In the genomic region with DNA sequence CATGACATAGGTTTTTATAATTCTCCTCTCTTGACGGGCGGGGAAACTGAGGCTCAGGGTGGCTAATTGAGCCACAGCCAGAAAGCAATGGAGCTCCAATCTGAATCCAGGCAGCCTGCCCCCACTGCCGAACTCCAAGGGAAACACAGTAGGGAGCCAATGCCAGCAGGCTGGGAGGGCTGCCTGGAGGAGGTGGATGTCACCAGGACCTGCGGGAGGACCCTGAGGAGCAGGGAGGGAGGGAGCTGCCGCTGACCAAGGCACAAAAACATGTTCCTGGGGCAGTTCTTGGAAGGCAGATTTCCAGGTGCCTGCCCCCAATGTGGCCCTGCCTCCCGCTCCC, we compare ENCODE assay signal across 7 cellular contexts. TPM values are rescaled to one million over a fixed set of nuclear protein-coding genes. Genes with fewer than 3 reads are reported as not detected.
A peak's percentile ranks its signal among the peaks of the same experiment; 100 is the strongest.
DNase-seq lines count a peak whose midpoint lies in the region; ATAC-seq, FAIRE-seq and TF ChIP-seq lines count a peak whose summit lies in the region.
"Not testable (repeated sequence)": the region's sequence is repeated elsewhere in the genome, so short reads cannot be mapped to it uniquely, and the experiment has no call there.

No MANE protein-coding gene starts in this region.

- not testable (repeated sequence) for H3K27me3 ChIP-seq in GM12878 (replicated peaks in 1 of 2; ENCODE audit: control insufficient read depth in 2 of 2, insufficient read depth in 2 of 2, low read length in 1 of 2); mesendoderm (ENCODE audit: insufficient read depth, low read length, poor library complexity)
- H3K27me3 ChIP-seq in left ventricle myocardium inferior (ENCODE audit: low read depth), result peaks cover 52% of the 10 kb centered on the region

- not testable (repeated sequence) for H4K8ac ChIP-seq in mesendoderm (ENCODE audit: low read depth, low read length)

- H3K36me3 ChIP-seq in ES-I3 (ENCODE audit: insufficient read depth, low read length); GM12878 (ENCODE audit: control insufficient read depth in 2 of 2, insufficient read depth in 2 of 2, low read length in 1 of 2); left ventricle myocardium inferior; mesendoderm (ENCODE audit: control insufficient read depth, insufficient read depth, low read length): not testable (repeated sequence)

- not testable (repeated sequence) for TF ChIP-seq CTCF in WTC11 (IDR thresholded peaks at IDR 0.05); GM12878 (IDR thresholded peaks at IDR 0.05 in 2 of 3, conservative IDR thresholded peaks at IDR 0.05 in 1 of 3; ENCODE audit: control insufficient read depth in 2 of 3, extremely low read depth in 1 of 3, insufficient read depth in 1 of 3, low read depth in 3 of 3, low read length in 3 of 3); left ventricle myocardium inferior (IDR thresholded peaks at IDR 0.05; ENCODE audit: borderline replicate concordance)

- H3K79me1 ChIP-seq in mesendoderm (ENCODE audit: low read length), result not testable (repeated sequence)

- H3K27me3 Mint-ChIP-seq in IgD-negative memory B cell; WTC11 (ENCODE audit: low read depth): not testable (repeated sequence)

- RAD21 ChIA-PET in GM12878 (lab: Charles Lee; ENCODE audit: unreplicated experiment), result not testable (repeated sequence)

- not testable (repeated sequence) for TF ChIP-seq POLR2A in GM12878 (IDR thresholded peaks at IDR 0.05; ENCODE audit: low read depth, low read length)

- not testable (repeated sequence) for H2BK5ac ChIP-seq in mesendoderm (ENCODE audit: low read length)

- H3K4me2 ChIP-seq in GM12878 (ENCODE audit: control insufficient read depth, insufficient read depth), result peak overlapping the region; percentile 55; the same call in 1 of the 2 replicates
- not testable (repeated sequence) for H3K4me2 ChIP-seq in mesendoderm (ENCODE audit: low read length)

- not testable (repeated sequence) for H2BK120ac ChIP-seq in mesendoderm (ENCODE audit: low read depth, low read length)

- not testable (repeated sequence) for H3K9me3 Mint-ChIP-seq in IgD-negative memory B cell; WTC11; stimulated activated effector memory CD8-positive, alpha-beta T cell treated with anti-CD3 and anti-CD28 coated beads, Interleukin-12 subunit alpha, Interleukin-12 subunit beta, amount 100 ng/mL, for 72 hours

- peak overlapping the region; percentile 86 for H3K56ac ChIP-seq in mesendoderm (ENCODE audit: low read length)

- H3K9ac ChIP-seq in ES-I3 (ENCODE audit: low read depth, low read length), result peak overlapping the region; percentile 53; the same call in 1 of the 2 replicates
- H3K9ac ChIP-seq in GM12878 (ENCODE audit: control insufficient read depth, insufficient read depth, low read length), result not testable (repeated sequence)
- peak overlapping the region; percentile 45 for H3K9ac ChIP-seq in mesendoderm (ENCODE audit: low read length)

- TF ChIP-seq EP300 in GM12878 (IDR thresholded peaks at IDR 0.05; ENCODE audit: borderline replicate concordance in 1 of 2, control insufficient read depth in 1 of 2, low read depth in 2 of 2, low read length in 2 of 2), result not testable (repeated sequence)

- in situ Hi-C loops in GM12878 (cut with MboI), result not testable (repeated sequence)

- H3K27ac ChIP-seq in GM12878 (ENCODE audit: control insufficient read depth, insufficient read depth); left ventricle myocardium inferior (replicated peaks): not testable (repeated sequence)
- H3K27ac ChIP-seq in mesendoderm (ENCODE audit: low read depth, low read length), result peak overlapping the region; percentile 97

- SMC1A ChIA-PET in GM12878 (lab: Charles Lee; ENCODE audit: uncharacterized antibody, unreplicated experiment), result not testable (repeated sequence)

- not testable (repeated sequence) for H3K36me3 Mint-ChIP-seq in IgD-negative memory B cell; WTC11; stimulated activated effector memory CD8-positive, alpha-beta T cell treated with anti-CD3 and anti-CD28 coated beads, Interleukin-12 subunit alpha, Interleukin-12 subunit beta, amount 100 ng/mL, for 72 hours

- not testable (repeated sequence) for H2BK15ac ChIP-seq in mesendoderm (replicated peaks; ENCODE audit: low read depth)

- not testable (repeated sequence) for H3K9me3 ChIP-seq in ES-I3 (ENCODE audit: control insufficient read depth, insufficient read depth, low read length); GM12878 (replicated peaks; ENCODE audit: control insufficient read depth, insufficient read depth, low read length); left ventricle myocardium inferior (replicated peaks)

- peak overlapping the region in 3 of 4 donors; percentile 43 to 83 (median 58) for H3K4me3 Mint-ChIP-seq in IgD-negative memory B cell
- H3K4me3 Mint-ChIP-seq in WTC11, result peak overlapping the region; percentile 70
- H3K4me3 Mint-ChIP-seq in stimulated activated effector memory CD8-positive, alpha-beta T cell treated with anti-CD3 and anti-CD28 coated beads, Interleukin-12 subunit alpha, Interleukin-12 subunit beta, amount 100 ng/mL, for 72 hours, result peak overlapping the region; percentile 58

- not testable (repeated sequence) for BruUV-seq in GM12878 (replicated peaks; lab: Mats Ljungman, UMichigan)

- not testable (repeated sequence) for FAIRE-seq in GM12878 (lab: Jason Lieb, UNC)

- not testable (repeated sequence) for H3K79me2 ChIP-seq in GM12878 (ENCODE audit: control insufficient read depth, insufficient read depth, low read length); mesendoderm (ENCODE audit: control insufficient read depth, insufficient read depth, low read length)

- intact Hi-C loops in GM12878 (cut with micrococcal nuclease; ENCODE audit: unreplicated experiment); left ventricle myocardium inferior (cut with micrococcal nuclease): not testable (repeated sequence)

- 81% methylated on average over 6 of the region's 6 CpGs for WGBS in GM12878 (ENCODE audit: insufficient coverage, insufficient replicate concordance, low lambda C conversion rate, missing lambda C conversion rate)
- no CpG with 5 or more reads among the region's 6 CpGs for WGBS in mesendoderm (ENCODE audit: extremely low coverage, insufficient coverage, low lambda C conversion rate)

- not testable (repeated sequence) for ATAC-seq in WTC11; GM12878; stimulated activated effector memory CD8-positive, alpha-beta T cell treated with anti-CD3 and anti-CD28 coated beads, Interleukin-12 subunit alpha, Interleukin-12 subunit beta, amount 100 ng/mL, for 72 hours

- not testable (repeated sequence) for H3K4me1 Mint-ChIP-seq in IgD-negative memory B cell
- H3K4me1 Mint-ChIP-seq in WTC11, result peaks cover 12% of the 10 kb centered on the region
- H3K4me1 Mint-ChIP-seq in stimulated activated effector memory CD8-positive, alpha-beta T cell treated with anti-CD3 and anti-CD28 coated beads, Interleukin-12 subunit alpha, Interleukin-12 subunit beta, amount 100 ng/mL, for 72 hours, result peaks cover 15% of the 10 kb centered on the region

- not testable (repeated sequence) for H4K5ac ChIP-seq in mesendoderm (ENCODE audit: low read length)

- H2AK5ac ChIP-seq in mesendoderm (ENCODE audit: low read length), result not testable (repeated sequence)

- H3K4me3 ChIP-seq in GM12878; mesendoderm (ENCODE audit: low read length): not testable (repeated sequence)
- H3K4me3 ChIP-seq in left ventricle myocardium inferior, result peak overlapping the region; percentile 68

- peak overlapping the region; percentile 65 for H3K18ac ChIP-seq in mesendoderm (ENCODE audit: low read length)

- not testable (repeated sequence) for H3K4ac ChIP-seq in mesendoderm (ENCODE audit: low read depth, low read length)

- not testable (repeated sequence) for H3K4me1 ChIP-seq in ES-I3 (ENCODE audit: insufficient read depth, low read length); mesendoderm (ENCODE audit: control insufficient read depth, low read depth, low read length)
- peaks cover 12% of the 10 kb centered on the region for H3K4me1 ChIP-seq in GM12878 (ENCODE audit: control insufficient read depth, insufficient read depth, low read length)
- H3K4me1 ChIP-seq in left ventricle myocardium inferior, result peaks cover 19% of the 10 kb centered on the region

- DNase-seq in WTC11 (ENCODE audit: low spot score); GM12878 (ENCODE audit: low read depth, low spot score); left ventricle myocardium inferior; mesendoderm; stimulated activated effector memory CD8-positive, alpha-beta T cell treated with anti-CD3 and anti-CD28 coated beads, Interleukin-12 subunit alpha, Interleukin-12 subunit beta, amount 100 ng/mL, for 72 hours (ENCODE audit: low spot score in 2 of 2): not testable (repeated sequence)

- not testable (repeated sequence) for TF ChIP-seq RAD21 in GM12878 (IDR thresholded peaks at IDR 0.05; ENCODE audit: insufficient read depth, low read depth, low read length)

- POLR2A ChIA-PET in WTC11 (lab: Charles Lee), result interaction anchor here (0.7 to 0.9 kb wide), 4 partner anchors 10 to 101 kb away, joined by 3 to 7 read pairs (median 4); no protein-coding TSS in a partner anchor
- POLR2A ChIA-PET in GM12878 (lab: Charles Lee), result interaction anchor here (0.6 kb wide), 3 partner anchors 271 to 1432 kb away, joined by 3 to 4 read pairs (median 4); partner anchors contain the start of gene DNAJB1

- CTCF ChIA-PET in WTC11 (lab: Charles Lee), result interaction anchor here (0.6 to 1.2 kb wide), 8 partner anchors 18 to 188 kb away, joined by 3 to 7 read pairs (median 4); no protein-coding TSS in a partner anchor
- CTCF ChIA-PET in GM12878 (lab: Yijun Ruan, JAX), result not testable (repeated sequence)

- not testable (repeated sequence) for H3K27ac Mint-ChIP-seq in IgD-negative memory B cell
- H3K27ac Mint-ChIP-seq in WTC11, result peak overlapping the region; percentile 98
- peak overlapping the region; percentile 87 for H3K27ac Mint-ChIP-seq in stimulated activated effector memory CD8-positive, alpha-beta T cell treated with anti-CD3 and anti-CD28 coated beads, Interleukin-12 subunit alpha, Interleukin-12 subunit beta, amount 100 ng/mL, for 72 hours

- peak overlapping the region; percentile 79 for H2AFZ ChIP-seq in GM12878 (ENCODE audit: control insufficient read depth, low read depth, low read length)

- H4K20me1 ChIP-seq in GM12878 (ENCODE audit: control insufficient read depth, insufficient read depth), result not testable (repeated sequence)

- H3K23ac ChIP-seq in mesendoderm (ENCODE audit: low read length), result not testable (repeated sequence)

RNA-seq across cellular contexts. Expression of gene ADGRL1, which starts 41.2 kb away (rescaled TPM):
- 0.11 TPM for polyA plus RNA-seq in IgD-negative memory B cell
- total RNA-seq in WTC11 (2021), result 128 to 140 TPM (median 140 TPM) in 3 replicates
- 22.3 and 24.4 TPM in 2 replicates for total RNA-seq in GM12878 (2013; cell fraction: nucleolus; rRNA removed)
- total RNA-seq in GM12878 (2014; rRNA removed), result 1.4 and 1.9 TPM in 2 replicates
- total RNA-seq in GM12878 (2014; rRNA removed; fragmentation: Illumina TruSeq; extraction: Trizol), result 0.45 and 0.92 TPM in 2 replicates
- 4.8 and 5.0 TPM in 2 replicates for total RNA-seq in GM12878 (2021)
- 0.20 TPM for polyA plus RNA-seq in GM12878 (2011; ENCODE audit: low read depth)
- 0.24 and 1.4 TPM in 2 replicates for polyA plus RNA-seq in GM12878 (2011; rRNA removed)
- 1.5 and 2.1 TPM in 2 replicates for polyA plus RNA-seq in GM12878 (2011; cell fraction: cytosol; rRNA removed)
- 6.3 and 11.5 TPM in 2 replicates for polyA plus RNA-seq in GM12878 (2011; cell fraction: nucleus; rRNA removed)
- polyA plus RNA-seq in GM12878 (2012), result 1.9 and 2.0 TPM in 2 replicates
- 0.24 and 0.97 TPM in 2 replicates for polyA plus RNA-seq in GM12878 (2014; fragmentation: Illumina TruSeq; extraction: Trizol)
- polyA plus RNA-seq in GM12878 (2014; fragmentation: Nextera tagmentation; extraction: Ambion mirVana), result under 1 TPM; 0.05 to 0.14 TPM
- 1.7 and 4.5 TPM in 2 replicates for polyA plus RNA-seq in GM12878 (2014; rRNA removed)
- polyA plus RNA-seq in GM12878 (2016; fragmentation: Nextera tagmentation; extraction: Ambion mirVana), result under 1 TPM; 0.24 to 0.25 TPM
- polyA minus RNA-seq in GM12878 (2011; rRNA and poly(A)+ RNA removed), result 3.3 and 4.8 TPM in 2 replicates
- polyA minus RNA-seq in GM12878 (2011; cell fraction: cytosol; rRNA and poly(A)+ RNA removed), result 2.7 and 4.3 TPM in 2 replicates
- polyA minus RNA-seq in GM12878 (2011; cell fraction: nucleus; rRNA and poly(A)+ RNA removed), result 1.5 and 3.0 TPM in 2 replicates
- total RNA-seq in left ventricle myocardium inferior, result 16.1 TPM
- 34.1 TPM for polyA plus RNA-seq in mesendoderm (2013, experiment 1 of 2)
- 34.3 TPM for polyA plus RNA-seq in mesendoderm (2013, experiment 2 of 2)
